ENCODE assay signal across 35 cellular contexts in the genomic region with DNA sequence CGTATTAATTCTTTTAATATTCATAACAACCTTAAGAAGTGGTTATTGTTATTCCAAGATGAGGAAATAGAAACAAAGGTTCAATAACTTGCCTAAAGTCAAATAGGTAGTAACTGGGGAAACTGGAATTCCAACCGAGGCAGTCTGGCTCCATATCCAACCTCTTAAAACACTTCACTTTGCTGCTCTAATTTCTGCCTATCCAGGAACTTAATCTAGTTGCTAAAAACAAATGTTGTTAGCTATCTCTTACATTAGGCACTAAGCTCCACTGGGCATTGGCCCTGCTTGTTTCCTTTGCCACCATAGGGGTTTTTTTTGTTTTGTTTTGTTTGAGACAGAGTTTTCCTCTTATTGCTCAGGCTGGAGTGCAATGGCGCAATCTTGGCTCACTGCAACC.
"Had no signal": no experiment of that assay in that cellular context is flagged by ENCODE, and none has a peak within 500 bp of the region (broad histone marks: within the 10 kb centered on the region; RNA-seq: fewer than 3 reads in every experiment).

No MANE protein-coding gene starts in this region.

- DNase-seq: activated B cell treated with CpG ODN at 0.5 μM for 24 hours; activated CD4-positive, alpha-beta T cell treated with anti-CD3 and anti-CD28 coated beads for 48 hours; activated CD4-positive, alpha-beta T cell treated with anti-CD3 and anti-CD28 coated beads, Interleukin-2, amount 50 U/mL, for 1 hour; activated CD4-positive, alpha-beta T cell treated with anti-CD3 and anti-CD28 coated beads, Interleukin-2, amount 50 U/mL, for 48 hours; activated CD8-positive, alpha-beta memory T cell treated with anti-CD3 and anti-CD28 coated beads for 24 hours; activated CD8-positive, alpha-beta memory T cell treated with anti-CD3 and anti-CD28 coated beads, Interleukin-2, amount 50 U/mL, for 48 hours; activated CD8-positive, alpha-beta T cell treated with anti-CD3 and anti-CD28 coated beads for 36 hours; activated gamma-delta T cell; activated naive CD4-positive, alpha-beta T cell; activated naive CD8-positive, alpha-beta T cell treated with anti-CD3 and anti-CD28 coated beads for 36 hours; activated naive CD8-positive, alpha-beta T cell treated with anti-CD3 and anti-CD28 coated beads, Interleukin-2, amount 50 U/mL, for 24 hours; activated T-cell treated with anti-CD3 and anti-CD28 coated beads for 4 hours; activated T-cell treated with anti-CD3 and anti-CD28 coated beads, Interleukin-2, amount 50 U/mL, for 24 hours; activated T-cell treated with anti-CD3 and anti-CD28 coated beads, Interleukin-2, amount 50 U/mL, for 72 hours; adrenal gland; amygdala; aorta; dorsolateral prefrontal cortex; effector memory CD4-positive, alpha-beta T cell; foreskin fibroblast; head of caudate nucleus; SW 1271; T-cell; T1000; WERI-Rb-1 had no signal

- H3K4me3 Mint-ChIP-seq: activated B cell treated with CpG ODN at 0.5 μM for 24 hours; activated CD8-positive, alpha-beta T cell treated with anti-CD3 and anti-CD28 coated beads for 36 hours; activated naive CD4-positive, alpha-beta T cell treated with anti-CD3 and anti-CD28 coated beads, Interleukin-2, amount 50 U/mL, for 24 hours; activated naive CD8-positive, alpha-beta T cell treated with anti-CD3 and anti-CD28 coated beads for 36 hours; activated naive CD8-positive, alpha-beta T cell treated with anti-CD3 and anti-CD28 coated beads, Interleukin-2, amount 50 U/mL, for 24 hours; activated T-cell treated with anti-CD3 and anti-CD28 coated beads, Interleukin-2, amount 50 U/mL, for 24 hours; activated T-cell treated with anti-CD3 and anti-CD28 coated beads, Interleukin-2, amount 50 U/mL, for 72 hours; brain; central memory CD8-positive, alpha-beta T cell; dendritic cell treated with granulocyte-macrophage colony-stimulating factor and Interleukin-4, amounts not matched to agents 40 ng/mL and 50 ng/mL, for 4 days; T-cell; T-helper 1 cell treated with Interleukin-12 subunit alpha and Interleukin-12 subunit beta and Interleukin-4 antibody, amounts not matched to agents 30 μg/mL and 1 μg/mL, for 36 hours; T-helper 2 cell treated with Interferon-gamma antibody and Interleukin-4, amounts not matched to agents 5 μg/mL and 100 μg/mL, for 36 hours had no signal

- ATAC-seq: activated CD4-positive, CD25-positive, alpha-beta regulatory T cell treated with anti-CD3 and anti-CD28 coated beads, Interleukin-2, amount 50 U/mL, for 24 hours; activated CD8-positive, alpha-beta T cell treated with anti-CD3 and anti-CD28 coated beads for 36 hours; activated naive CD8-positive, alpha-beta T cell treated with anti-CD3 and anti-CD28 coated beads, Interleukin-2, amount 50 U/mL, for 24 hours; activated T-cell treated with anti-CD3 and anti-CD28 coated beads, Interleukin-2, amount 50 U/mL, for 72 hours; T-cell had no signal

- H3K27me3 Mint-ChIP-seq: activated B cell treated with CpG ODN at 0.5 μM for 24 hours; activated CD8-positive, alpha-beta T cell treated with anti-CD3 and anti-CD28 coated beads for 36 hours; activated naive CD4-positive, alpha-beta T cell treated with anti-CD3 and anti-CD28 coated beads, Interleukin-2, amount 50 U/mL, for 24 hours; activated naive CD8-positive, alpha-beta T cell treated with anti-CD3 and anti-CD28 coated beads for 36 hours; activated naive CD8-positive, alpha-beta T cell treated with anti-CD3 and anti-CD28 coated beads, Interleukin-2, amount 50 U/mL, for 24 hours; activated T-cell treated with anti-CD3 and anti-CD28 coated beads, Interleukin-2, amount 50 U/mL, for 24 hours; brain; central memory CD8-positive, alpha-beta T cell; dendritic cell treated with granulocyte-macrophage colony-stimulating factor and Interleukin-4, amounts not matched to agents 40 ng/mL and 50 ng/mL, for 4 days; T-cell had no signal

- H3K27ac Mint-ChIP-seq: activated B cell treated with CpG ODN at 0.5 μM for 24 hours; activated CD8-positive, alpha-beta T cell treated with anti-CD3 and anti-CD28 coated beads for 36 hours; activated naive CD8-positive, alpha-beta T cell treated with anti-CD3 and anti-CD28 coated beads for 36 hours; activated naive CD8-positive, alpha-beta T cell treated with anti-CD3 and anti-CD28 coated beads, Interleukin-2, amount 50 U/mL, for 24 hours; activated T-cell treated with anti-CD3 and anti-CD28 coated beads, Interleukin-2, amount 50 U/mL, for 24 hours; dendritic cell treated with granulocyte-macrophage colony-stimulating factor and Interleukin-4, amounts not matched to agents 40 ng/mL and 50 ng/mL, for 4 days; T-cell; T-helper 1 cell treated with Interleukin-12 subunit alpha and Interleukin-12 subunit beta and Interleukin-4 antibody, amounts not matched to agents 30 μg/mL and 1 μg/mL, for 36 hours; T-helper 2 cell treated with Interferon-gamma antibody and Interleukin-4, amounts not matched to agents 5 μg/mL and 100 μg/mL, for 36 hours had no signal

- H3K4me1 ChIP-seq: adrenal gland, breast epithelium had no signal

- H3K27ac ChIP-seq: adrenal gland, breast epithelium, coronary artery, WERI-Rb-1 had no signal

- H3K4me1 Mint-ChIP-seq: activated B cell treated with CpG ODN at 0.5 μM for 24 hours; activated naive CD4-positive, alpha-beta T cell treated with anti-CD3 and anti-CD28 coated beads, Interleukin-2, amount 50 U/mL, for 24 hours; activated naive CD8-positive, alpha-beta T cell treated with anti-CD3 and anti-CD28 coated beads for 36 hours; activated naive CD8-positive, alpha-beta T cell treated with anti-CD3 and anti-CD28 coated beads, Interleukin-2, amount 50 U/mL, for 24 hours; brain; central memory CD8-positive, alpha-beta T cell; T-cell had no signal

- H3K9me3 Mint-ChIP-seq: activated B cell treated with CpG ODN at 0.5 μM for 24 hours; activated CD8-positive, alpha-beta T cell treated with anti-CD3 and anti-CD28 coated beads for 36 hours; activated naive CD4-positive, alpha-beta T cell treated with anti-CD3 and anti-CD28 coated beads, Interleukin-2, amount 50 U/mL, for 24 hours; activated naive CD8-positive, alpha-beta T cell treated with anti-CD3 and anti-CD28 coated beads for 36 hours; activated naive CD8-positive, alpha-beta T cell treated with anti-CD3 and anti-CD28 coated beads, Interleukin-2, amount 50 U/mL, for 24 hours; activated T-cell treated with anti-CD3 and anti-CD28 coated beads, Interleukin-2, amount 50 U/mL, for 24 hours; activated T-cell treated with anti-CD3 and anti-CD28 coated beads, Interleukin-2, amount 50 U/mL, for 72 hours; brain; central memory CD8-positive, alpha-beta T cell; dendritic cell treated with granulocyte-macrophage colony-stimulating factor and Interleukin-4, amounts not matched to agents 40 ng/mL and 50 ng/mL, for 4 days; T-cell; T-helper 1 cell treated with Interleukin-12 subunit alpha and Interleukin-12 subunit beta and Interleukin-4 antibody, amounts not matched to agents 30 μg/mL and 1 μg/mL, for 36 hours; T-helper 2 cell treated with Interferon-gamma antibody and Interleukin-4, amounts not matched to agents 5 μg/mL and 100 μg/mL, for 36 hours had no signal

- H3K4me3 ChIP-seq: adrenal gland, breast epithelium, cardiac muscle cell, coronary artery, dorsolateral prefrontal cortex had no signal

- H3K27me3 ChIP-seq: adrenal gland, breast epithelium, cardiac muscle cell, dorsolateral prefrontal cortex had no signal

- H3K9me3 ChIP-seq: adrenal gland, breast epithelium had no signal
